ENCODE assay signal across 8 cellular contexts in genomic region chr15:98085003-98085639, GRCh38.
DNase-seq lines count a peak whose midpoint lies in the region; ATAC-seq and TF ChIP-seq lines count a peak whose summit lies in the region.

No MANE protein-coding gene starts in this region.

- H3K4me3 Mint-ChIP-seq in MCF 10A (ENCODE audit: unreplicated experiment), result no peak overlapping the region

- ATAC-seq in left lung (peak; percentile 45), upper lobe of left lung (ENCODE audit: low FRiP score in 2 of 2) (no peak), HG02610 (IDR thresholded peaks at IDR 0.05; ENCODE audit: unreplicated experiment) (no peak)

- no peaks in the 10 kb centered on the region for H3F3A ChIP-seq in OCI-LY1 (ENCODE audit: insufficient read depth, low read length)

- no peak for TF ChIP-seq EP300 in upper lobe of left lung (IDR thresholded peaks at IDR 0.05)

- intact Hi-C loops in MCF 10A (cut with micrococcal nuclease) (loop anchor here (1.0 to 2.0 kb wide), 4 partner anchors 89 to 176 kb away; partner anchors contain the start of gene ARRDC4), left lung (cut with DNase I) (loop anchor here in 1 of 2 donors (10.0 kb wide), 1 partner anchor 180 kb away; no protein-coding TSS in a partner anchor)

- no peaks in the 10 kb centered on the region; the same call in 1 of the 2 replicates for H3K36me3 ChIP-seq in OCI-LY1 (ENCODE audit: insufficient read depth, low read length)
- no peaks in the 10 kb centered on the region for H3K36me3 ChIP-seq in left lung
- no peaks in the 10 kb centered on the region for H3K36me3 ChIP-seq in upper lobe of left lung

- H3K9me3 ChIP-seq in OCI-LY1 (ENCODE audit: low read length) (no peaks in the 10 kb centered on the region), left lung (peaks cover 0 to 7% of the 10 kb centered on the region in 2 donors), upper lobe of left lung (peaks cover 0 to 8% (median 0%) of the 10 kb centered on the region in 4 donors)

- H3K27ac Mint-ChIP-seq in MCF 10A (ENCODE audit: low read depth, unreplicated experiment), result no peak overlapping the region

- POLR2A ChIA-PET in MCF 10A (lab: Yijun Ruan, JAX), result interaction anchor here (0.8 kb wide), 1 partner anchor 122 kb away, joined by 3 read pairs; no protein-coding TSS in a partner anchor

- no peak overlapping the region for H3K4me2 ChIP-seq in OCI-LY1 (ENCODE audit: low read length)

- TF ChIP-seq CTCF in OCI-LY1 (IDR thresholded peaks at IDR 0.05; ENCODE audit: low read length) (peak; percentile 76), MCF 10A (IDR thresholded peaks at IDR 0.05; ENCODE audit: unreplicated experiment) (peak; percentile 53), left lung (IDR thresholded peaks at IDR 0.05) (peak; percentile 45 to 65), upper lobe of left lung (IDR thresholded peaks at IDR 0.05) (peak; percentile 46 to 69 (median 54))

- CTCF ChIA-PET in MCF 10A (lab: Yijun Ruan, JAX), result interaction anchor here (0.6 to 5.6 kb wide), 20 partner anchors 13 to 1243 kb away, joined by 3 to 40 read pairs (median 4); no protein-coding TSS in a partner anchor

- BruUV-seq in MCF 10A (replicated peaks; lab: Mats Ljungman, UMichigan), result no TSS peak

- H3K27me3 ChIP-seq in OCI-LY1 (ENCODE audit: insufficient read depth, low read length) (no peaks in the 10 kb centered on the region), left lung (no peaks in the 10 kb centered on the region), upper lobe of left lung (no peaks in the 10 kb centered on the region)

- H3K4me1 ChIP-seq in OCI-LY1 (ENCODE audit: insufficient read depth, low read length, severe bottlenecking) (no peaks in the 10 kb centered on the region), left lung (no peaks in the 10 kb centered on the region), upper lobe of left lung (no peaks in the 10 kb centered on the region)

- no peaks in the 10 kb centered on the region for H3K4me1 Mint-ChIP-seq in MCF 10A (ENCODE audit: insufficient read depth, unreplicated experiment)

- no peaks in the 10 kb centered on the region for H3K9me2 ChIP-seq in OCI-LY1 (ENCODE audit: low read depth, low read length)

- no peak overlapping the region for H2AFZ ChIP-seq in OCI-LY1 (ENCODE audit: low read length)

- no peaks in the 10 kb centered on the region for H3K79me2 ChIP-seq in OCI-LY1 (ENCODE audit: insufficient read depth, low read length)

- TF ChIP-seq POLR2A in upper lobe of left lung (IDR thresholded peaks at IDR 0.05), result no peak

- H3K27me3 Mint-ChIP-seq in MCF 10A (ENCODE audit: insufficient read depth, unreplicated experiment), result no peaks in the 10 kb centered on the region

- no peak overlapping the region for H3K9ac ChIP-seq in OCI-LY1 (ENCODE audit: low read length)

- 0 to 2% methylated on average over 2 of the region's 2 CpGs for WGBS in upper lobe of left lung, 2 donors

- no peak overlapping the region for H3K27ac ChIP-seq in OCI-LY1 (ENCODE audit: low read depth, low read length, poor library complexity, severe bottlenecking)
- no peak overlapping the region for H3K27ac ChIP-seq in left lung
- no peak overlapping the region for H3K27ac ChIP-seq in upper lobe of left lung

- H3K9me3 Mint-ChIP-seq in MCF 10A (ENCODE audit: unreplicated experiment), result peaks cover 8% of the 10 kb centered on the region

- peak; percentile 0 for DNase-seq in NCI-H1436 treated with DMSO at 0.1 percent for 48 hours (lab: John Stamatoyannopoulos, UW)
- no peak for DNase-seq in NCI-H1436 (lab: John Stamatoyannopoulos, UW)
- DNase-seq in HS-5 (ENCODE audit: low read depth), result peak; percentile 44
- DNase-seq in MCF 10A (ENCODE audit: unreplicated experiment), result peak; percentile 74
- no peak for DNase-seq in left lung
- peak in 1 of 2 donors; percentile 29 for DNase-seq in upper lobe of left lung

- H3K4me3 ChIP-seq in OCI-LY1 (ENCODE audit: low read depth, low read length, poor library complexity, severe bottlenecking), result no peak overlapping the region
- H3K4me3 ChIP-seq in left lung, result no peak overlapping the region
- no peak overlapping the region for H3K4me3 ChIP-seq in upper lobe of left lung

- no peaks in the 10 kb centered on the region for H4K20me1 ChIP-seq in OCI-LY1 (ENCODE audit: insufficient read depth, low read length)

- H3K36me3 Mint-ChIP-seq in MCF 10A (ENCODE audit: insufficient read depth, unreplicated experiment), result no peaks in the 10 kb centered on the region

Comparison
In these comparisons a context has a peak if more than half of its experiments do, and no peak if none do; other contexts are left out.
1. DNase-seq: peak in NCI-H1436 treated with DMSO at 0.1 percent for 48 hours (single experiment), HS-5 (single experiment) and MCF 10A (single experiment); none in NCI-H1436 (single experiment) and left lung (0 of 2).
2. Peak in every context shown above with its lines, with median percentiles within 50 percentile points of each other: CTCF ChIP-seq.